Comparison of ENCODE assay signal across 20 cellular contexts in genomic region chr6:100172322-100172713, GRCh38.
DNase-seq lines count a peak whose midpoint lies in the region; ATAC-seq, FAIRE-seq and TF ChIP-seq lines count a peak whose summit lies in the region.
"Had no signal": no experiment of that assay in that cellular context is flagged by ENCODE, and none has a peak within 500 bp of the region (broad histone marks: within the 10 kb centered on the region; RNA-seq: fewer than 3 reads in every experiment).

No MANE protein-coding gene starts in this region.

- H3K36me3 ChIP-seq in mammary epithelial cell (ENCODE audit: insufficient read depth, low read length) (no peaks in the 10 kb centered on the region), breast epithelium (no peaks in the 10 kb centered on the region), KOPT-K1 (ENCODE audit: insufficient read depth, low read length) (no peaks in the 10 kb centered on the region), astrocyte (ENCODE audit: insufficient read depth, low read length) (no peaks in the 10 kb centered on the region), smooth muscle cell (ENCODE audit: low read depth) (no peaks in the 10 kb centered on the region), brain microvascular endothelial cell (replicated peaks) (no peaks in the 10 kb centered on the region)
- H3K36me3 ChIP-seq: MG63 had no signal

- no peaks in the 10 kb centered on the region for H3K27me3 Mint-ChIP-seq in astrocyte (ENCODE audit: low read depth, unreplicated experiment)
- peaks cover 0 to 5% of the 10 kb centered on the region in 2 donors for H3K27me3 Mint-ChIP-seq in stimulated activated naive B cell treated with anti-CD40 and anti-IgM and Interleukin-4, amounts not matched to agents 10 μg/mL and 1 μg/mL and 100 μg/mL, for 72 hours

- H3K4me2 ChIP-seq in mammary epithelial cell (ENCODE audit: insufficient read depth, low read depth, low read length), result no peak overlapping the region
- peak overlapping the region; percentile 30 for H3K4me2 ChIP-seq in astrocyte (ENCODE audit: low read length)
- peak overlapping the region; percentile 40 for H3K4me2 ChIP-seq in smooth muscle cell
- H3K4me2 ChIP-seq: A549 had no signal

- intact Hi-C loops in mammary epithelial cell (cut with micrococcal nuclease) (no loop called here), breast epithelium (cut with DNase I; ENCODE audit: low total_unique reads) (loop anchor here (5.0 kb wide), 1 partner anchor 780 kb away; no protein-coding TSS in a partner anchor)

- no peak for TF ChIP-seq POLR2A in breast epithelium (IDR thresholded peaks at IDR 0.05)

- no peak for ATAC-seq in stimulated activated naive B cell treated with anti-CD40 and anti-IgM and Interleukin-4, amounts not matched to agents 10 μg/mL and 1 μg/mL and 100 μg/mL, for 72 hours (replicated peaks)
- ATAC-seq: A549, Right ventricle myocardium inferior had no signal

- peak overlapping the region; percentile 85 for H3K27ac Mint-ChIP-seq in astrocyte (ENCODE audit: unreplicated experiment)
- no peak overlapping the region for H3K27ac Mint-ChIP-seq in stimulated activated naive B cell treated with anti-CD40 and anti-IgM and Interleukin-4, amounts not matched to agents 10 μg/mL and 1 μg/mL and 100 μg/mL, for 72 hours
- H3K27ac Mint-ChIP-seq: B cell, CD14-positive monocyte had no signal

- no peak for TF ChIP-seq CTCF in mammary epithelial cell (conservative IDR thresholded peaks at IDR 0.05 in 1 of 2, IDR thresholded peaks at IDR 0.05 in 1 of 2; ENCODE audit: extremely low read depth in 1 of 2, insufficient read depth in 1 of 2, low read depth in 1 of 2, low read length in 2 of 2)
- no peak for TF ChIP-seq CTCF in breast epithelium (IDR thresholded peaks at IDR 0.05)
- no peak for TF ChIP-seq CTCF in astrocyte (IDR thresholded peaks at IDR 0.05; ENCODE audit: insufficient read depth, low read depth, low read length)
- no peak for TF ChIP-seq CTCF in smooth muscle cell (IDR thresholded peaks at IDR 0.05; ENCODE audit: borderline replicate concordance, insufficient read depth, poor library complexity, severe bottlenecking)
- no peak for TF ChIP-seq CTCF in brain microvascular endothelial cell (IDR thresholded peaks at IDR 0.05; ENCODE audit: low read depth, low read length, missing control alignments)

- no peak overlapping the region for H3K9ac ChIP-seq in mammary epithelial cell (ENCODE audit: insufficient read depth, low read length)
- no peak overlapping the region for H3K9ac ChIP-seq in astrocyte (ENCODE audit: low read length)
- no peak overlapping the region for H3K9ac ChIP-seq in smooth muscle cell (ENCODE audit: low read depth)

- WGBS in mammary epithelial cell (ENCODE audit: low coverage, missing lambda C conversion rate), result 80% methylated on average over 3 of the region's 3 CpGs
- 50% methylated on average over 3 of the region's 3 CpGs for WGBS in smooth muscle cell (ENCODE audit: low lambda C conversion rate)

- H2AFZ ChIP-seq in mammary epithelial cell (ENCODE audit: low read depth, low read length) (peak overlapping the region; percentile 61), astrocyte (ENCODE audit: low read depth, low read length) (no peak overlapping the region), smooth muscle cell (ENCODE audit: low read depth) (no peak overlapping the region)

- CTCF ChIA-PET in mammary epithelial cell (lab: Charles Lee; ENCODE audit: low non-redundant PET), result interaction anchor here (0.6 kb wide), 1 partner anchor 305 kb away, joined by 4 read pairs; no protein-coding TSS in a partner anchor

- H3K4me1 Mint-ChIP-seq in astrocyte (ENCODE audit: low read depth, unreplicated experiment), result peaks cover 23% of the 10 kb centered on the region
- no peaks in the 10 kb centered on the region for H3K4me1 Mint-ChIP-seq in stimulated activated naive B cell treated with anti-CD40 and anti-IgM and Interleukin-4, amounts not matched to agents 10 μg/mL and 1 μg/mL and 100 μg/mL, for 72 hours
- H3K4me1 Mint-ChIP-seq: B cell, CD14-positive monocyte had no signal

- no peak for FAIRE-seq in astrocyte (lab: Jason Lieb, UNC)
- FAIRE-seq: A549 had no signal

- no peaks in the 10 kb centered on the region for H3K9me3 Mint-ChIP-seq in astrocyte (ENCODE audit: unreplicated experiment)
- no peaks in the 10 kb centered on the region for H3K9me3 Mint-ChIP-seq in stimulated activated naive B cell treated with anti-CD40 and anti-IgM and Interleukin-4, amounts not matched to agents 10 μg/mL and 1 μg/mL and 100 μg/mL, for 72 hours
- H3K9me3 Mint-ChIP-seq: CD14-positive monocyte had no signal

- in situ Hi-C loops in mammary epithelial cell (cut with MboI; ENCODE audit: low sequenced_read_pairs in 2 of 2) (no loop called here), brain microvascular endothelial cell (cut with HindIII; ENCODE audit: low pct_ligation_motif_present, low sequenced_read_pairs) (no loop called here)

- H3K4me1 ChIP-seq in mammary epithelial cell (ENCODE audit: insufficient read depth, low read length) (peaks cover 30% of the 10 kb centered on the region), breast epithelium (no peaks in the 10 kb centered on the region), astrocyte (ENCODE audit: insufficient read depth, low read length) (peaks cover 19% of the 10 kb centered on the region), smooth muscle cell (ENCODE audit: low read depth) (peaks cover 18% of the 10 kb centered on the region)

- H3K79me2 ChIP-seq in mammary epithelial cell (ENCODE audit: insufficient read depth, low read length) (no peaks in the 10 kb centered on the region), astrocyte (ENCODE audit: insufficient read depth, low read length) (no peaks in the 10 kb centered on the region), smooth muscle cell (ENCODE audit: low read depth) (no peaks in the 10 kb centered on the region)

- no peak overlapping the region for H3K27ac ChIP-seq in mammary epithelial cell (ENCODE audit: insufficient read depth, low read depth, low read length)
- H3K27ac ChIP-seq in breast epithelium, result no peak overlapping the region
- H3K27ac ChIP-seq in KOPT-K1 (ENCODE audit: low read depth, low read length, poor library complexity, severe bottlenecking), result peak overlapping the region; percentile 77
- H3K27ac ChIP-seq in astrocyte (ENCODE audit: low read depth, low read length), result no peak overlapping the region
- no peak overlapping the region for H3K27ac ChIP-seq in smooth muscle cell (ENCODE audit: low read depth)
- H3K27ac ChIP-seq in brain microvascular endothelial cell, result no peak overlapping the region
- H3K27ac ChIP-seq: A549, HL-60 had no signal

- no peak overlapping the region for H3K4me3 ChIP-seq in mammary epithelial cell (replicated peaks in 1 of 3; ENCODE audit: insufficient read depth in 1 of 3, low read depth in 2 of 3, low read length in 3 of 3)
- no peak overlapping the region for H3K4me3 ChIP-seq in breast epithelium
- no peak overlapping the region for H3K4me3 ChIP-seq in astrocyte (ENCODE audit: insufficient read depth, low read depth, low read length)
- no peak overlapping the region for H3K4me3 ChIP-seq in smooth muscle cell
- H3K4me3 ChIP-seq in brain microvascular endothelial cell (ENCODE audit: low read depth, low read length), result no peak overlapping the region
- H3K4me3 ChIP-seq: A549, MG63 had no signal

- peaks cover 8% of the 10 kb centered on the region for H3F3A ChIP-seq in smooth muscle cell (ENCODE audit: low read depth)

- DNase-seq in mammary epithelial cell, result no peak
- DNase-seq in breast epithelium (ENCODE audit: low spot score in 2 of 2), result no peak
- no peak for DNase-seq in astrocyte (ENCODE audit: low read depth)
- DNase-seq in smooth muscle cell (lab: John Stamatoyannopoulos, UW; ENCODE audit: unreplicated experiment), result no peak
- DNase-seq in stimulated activated naive B cell treated with anti-CD40 and anti-IgM and Interleukin-4, amounts not matched to agents 10 μg/mL and 1 μg/mL and 100 μg/mL, for 72 hours, result no peak
- no peak for DNase-seq in HK-2 (ENCODE audit: unreplicated experiment)
- no peak for DNase-seq in brain microvascular endothelial cell
- DNase-seq: H7, IMR-90, MG63, NCI-H1417, NCI-H1694 treated with DMSO at 0.1 percent for 48 hours, NCI-H2081 treated with DMSO at 0.1 percent for 48 hours, NCI-H2171 treated with DMSO at 0.1 percent for 48 hours had no signal

- BruUV-seq in mammary epithelial cell (replicated peaks; lab: Mats Ljungman, UMichigan), result no TSS peak

- dilution Hi-C loops in mammary epithelial cell (cut with HindIII; ENCODE audit: low sequenced_read_pairs), result no loop called here

- H3K4me3 Mint-ChIP-seq in astrocyte (ENCODE audit: unreplicated experiment), result no peak overlapping the region
- H3K4me3 Mint-ChIP-seq in stimulated activated naive B cell treated with anti-CD40 and anti-IgM and Interleukin-4, amounts not matched to agents 10 μg/mL and 1 μg/mL and 100 μg/mL, for 72 hours, result no peak overlapping the region
- H3K4me3 Mint-ChIP-seq: B cell, CD14-positive monocyte had no signal

- no peaks in the 10 kb centered on the region for H3K27me3 ChIP-seq in mammary epithelial cell (ENCODE audit: insufficient read depth, low read length)
- no peaks in the 10 kb centered on the region for H3K27me3 ChIP-seq in breast epithelium
- H3K27me3 ChIP-seq in astrocyte (ENCODE audit: insufficient read depth, low read length), result no peaks in the 10 kb centered on the region
- peaks cover 6% of the 10 kb centered on the region for H3K27me3 ChIP-seq in smooth muscle cell (ENCODE audit: low read depth)
- no peaks in the 10 kb centered on the region for H3K27me3 ChIP-seq in brain microvascular endothelial cell (replicated peaks)
- H3K27me3 ChIP-seq: MG63 had no signal

- H4K20me1 ChIP-seq in mammary epithelial cell (ENCODE audit: insufficient read depth, low read length), result no peaks in the 10 kb centered on the region
- H4K20me1 ChIP-seq in astrocyte (ENCODE audit: insufficient read depth, low read length), result no peaks in the 10 kb centered on the region
- no peaks in the 10 kb centered on the region for H4K20me1 ChIP-seq in smooth muscle cell (ENCODE audit: low read depth)

- H3K36me3 Mint-ChIP-seq in astrocyte (ENCODE audit: low read depth, unreplicated experiment), result no peaks in the 10 kb centered on the region
- H3K36me3 Mint-ChIP-seq in stimulated activated naive B cell treated with anti-CD40 and anti-IgM and Interleukin-4, amounts not matched to agents 10 μg/mL and 1 μg/mL and 100 μg/mL, for 72 hours, result no peaks in the 10 kb centered on the region
- H3K36me3 Mint-ChIP-seq: CD14-positive monocyte had no signal

- no peaks in the 10 kb centered on the region for H3K9me3 ChIP-seq in mammary epithelial cell (replicated peaks; ENCODE audit: insufficient read depth, low read length)
- no peaks in the 10 kb centered on the region for H3K9me3 ChIP-seq in breast epithelium
- H3K9me3 ChIP-seq in KOPT-K1 (ENCODE audit: insufficient read depth, low read length, poor library complexity, severe bottlenecking), result no peaks in the 10 kb centered on the region
- no peaks in the 10 kb centered on the region for H3K9me3 ChIP-seq in astrocyte (ENCODE audit: insufficient read depth, low read depth, low read length)
- no peaks in the 10 kb centered on the region for H3K9me3 ChIP-seq in smooth muscle cell (replicated peaks; ENCODE audit: low read depth)
- H3K9me3 ChIP-seq: A549, MG63 had no signal
